1 cellular context compared by ENCODE assay signal in the genomic region with DNA sequence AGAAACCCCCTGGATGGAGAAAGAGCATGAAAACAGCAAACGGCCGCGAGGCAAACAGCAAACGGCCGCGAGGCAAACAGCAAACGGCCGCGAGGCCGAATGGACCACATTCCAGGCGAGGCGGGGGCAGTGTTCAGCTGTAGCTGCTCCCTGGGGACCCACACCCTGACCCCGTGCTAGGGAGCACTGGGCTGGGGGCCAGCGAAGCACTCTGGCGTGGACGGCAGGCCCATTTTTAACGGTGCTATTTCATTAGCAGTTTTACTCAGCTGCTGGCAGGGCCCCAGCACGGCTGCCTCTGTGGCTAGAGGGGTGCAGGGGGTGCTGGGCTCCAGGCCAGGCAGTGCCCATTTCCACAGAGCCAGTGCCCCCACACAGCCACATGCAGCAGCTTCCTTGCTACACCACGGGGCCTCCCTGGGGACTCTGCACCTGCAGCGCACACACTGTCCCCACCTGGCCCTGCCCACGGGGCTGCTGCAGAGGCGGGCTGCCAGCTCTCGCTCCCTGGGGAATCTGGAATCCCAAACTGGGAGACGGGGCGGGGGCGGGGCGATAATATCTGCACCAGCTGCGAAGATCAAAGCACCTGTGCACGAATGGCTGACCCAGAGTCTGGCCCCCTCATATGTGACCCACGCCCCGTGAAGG.
A peak's percentile ranks its signal among the peaks of the same experiment; 100 is the strongest.
TF ChIP-seq lines count a peak whose summit lies in the region.

No MANE protein-coding gene starts in this region.

TF ChIP-seq in HepG2, 621 proteins besides CTCF, POLR2A, EP300 and RAD21 (continued from another document and continues in another):
- TF ChIP-seq ZNF180 (CRISPR knock-in tag; IDR thresholded peaks at IDR 0.05; ENCODE audit: borderline replicate concordance, low read depth) (no peak), MXI1 (IDR thresholded peaks at IDR 0.05; ENCODE audit: borderline replicate concordance, low read depth, low read length) (no peak), NR2C2 (CRISPR knock-in tag; IDR thresholded peaks at IDR 0.05; ENCODE audit: borderline replicate concordance) (0 out of 2 replicates have a peak, but pooled peaks have one; percentile 29), ZKSCAN1 (IDR thresholded peaks at IDR 0.05; ENCODE audit: low read length) (no peak), GATA4 (IDR thresholded peaks at IDR 0.05; ENCODE audit: borderline replicate concordance, low read depth) (no peak), ATM (IDR thresholded peaks at IDR 0.05; ENCODE audit: borderline replicate concordance) (no peak), ZNF547 (CRISPR knock-in tag; IDR thresholded peaks at IDR 0.05) (no peak), RFX3 (CRISPR knock-in tag; IDR thresholded peaks at IDR 0.05) (no peak), MTF1 (CRISPR knock-in tag; IDR thresholded peaks at IDR 0.05) (no peak), ATF1 (CRISPR knock-in tag; IDR thresholded peaks at IDR 0.05) (no peak), EEA1 (CRISPR knock-in tag; IDR thresholded peaks at IDR 0.05; ENCODE audit: borderline replicate concordance) (no peak), SNAPC5 (CRISPR knock-in tag; IDR thresholded peaks at IDR 0.05; ENCODE audit: borderline replicate concordance) (no peak), ZNF773 (CRISPR knock-in tag; IDR thresholded peaks at IDR 0.05; ENCODE audit: borderline replicate concordance) (no peak), ZNF556 (CRISPR knock-in tag; IDR thresholded peaks at IDR 0.05; ENCODE audit: borderline replicate concordance) (0 out of 2 replicates have a peak, but pooled peaks have one; percentile 61), TBP (CRISPR knock-in tag; IDR thresholded peaks at IDR 0.05) (no peak), POLR2AphosphoS5 (IDR thresholded peaks at IDR 0.05; ENCODE audit: low read depth, low read length) (no peak), ZNF138 (CRISPR knock-in tag; IDR thresholded peaks at IDR 0.05; ENCODE audit: low read depth) (no peak), HMG20B (CRISPR knock-in tag; conservative IDR thresholded peaks at IDR 0.05) (no peak), ZFP1 (CRISPR knock-in tag; IDR thresholded peaks at IDR 0.05) (no peak), RBM22 (optimal IDR thresholded peaks at IDR 0.05; ENCODE audit: low read length) (no peak), ELF1 (CRISPR knock-in tag; IDR thresholded peaks at IDR 0.05) (no peak), PHF21A (CRISPR knock-in tag; IDR thresholded peaks at IDR 0.05) (no peak), DPF2 (CRISPR knock-in tag; IDR thresholded peaks at IDR 0.05; ENCODE audit: borderline replicate concordance, low read depth) (no peak), PCBP2 (optimal IDR thresholded peaks at IDR 0.05; ENCODE audit: low read depth, low read length, poor library complexity, severe bottlenecking) (no peak), NFYC (CRISPR knock-in tag; IDR thresholded peaks at IDR 0.05) (no peak), FOXC1 (CRISPR knock-in tag; IDR thresholded peaks at IDR 0.05; ENCODE audit: borderline replicate concordance) (no peak), E2F5 (CRISPR knock-in tag; conservative IDR thresholded peaks at IDR 0.05) (no peak), ZNF484 (CRISPR knock-in tag; IDR thresholded peaks at IDR 0.05; ENCODE audit: borderline replicate concordance, low read depth) (no peak), SOX6 (IDR thresholded peaks at IDR 0.05) (no peak), SOX6 (CRISPR knock-in tag; IDR thresholded peaks at IDR 0.05) (no peak), GATAD1 (CRISPR knock-in tag; IDR thresholded peaks at IDR 0.05) (no peak), ZNF460 (CRISPR knock-in tag; IDR thresholded peaks at IDR 0.05; ENCODE audit: borderline replicate concordance) (no peak), RBFOX2 (IDR thresholded peaks at IDR 0.05; ENCODE audit: low read depth, low read length) (no peak), CHD2 (IDR thresholded peaks at IDR 0.05; ENCODE audit: low read depth, low read length) (no peak), ZNF225 (CRISPR knock-in tag; IDR thresholded peaks at IDR 0.05) (no peak), TBL1XR1 (IDR thresholded peaks at IDR 0.05; ENCODE audit: borderline replicate concordance, low read length, partially characterized antibody) (no peak), HOXA9 (CRISPR knock-in tag; IDR thresholded peaks at IDR 0.05; ENCODE audit: borderline replicate concordance) (no peak), RNF2 (conservative IDR thresholded peaks at IDR 0.05; ENCODE audit: low read depth) (0 out of 2 replicates have a peak, but pooled peaks have one; percentile 29), HMGXB3 (CRISPR knock-in tag; IDR thresholded peaks at IDR 0.05; ENCODE audit: borderline replicate concordance) (no peak), RELA (CRISPR knock-in tag; IDR thresholded peaks at IDR 0.05) (no peak)
- TF ChIP-seq, protein P1, sequence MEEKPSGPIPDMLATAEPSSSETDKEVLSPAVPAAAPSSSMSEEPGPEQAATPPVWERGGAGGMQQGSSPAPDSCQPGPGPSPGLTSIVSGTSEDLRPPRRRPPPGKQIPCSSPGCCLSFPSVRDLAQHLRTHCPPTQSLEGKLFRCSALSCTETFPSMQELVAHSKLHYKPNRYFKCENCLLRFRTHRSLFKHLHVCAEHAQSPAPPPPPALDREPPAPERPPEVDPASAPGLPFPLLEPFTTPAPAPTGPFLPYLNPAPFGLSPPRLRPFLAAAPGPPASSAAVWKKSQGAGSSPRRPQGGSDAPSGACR (CRISPR knock-in tag; IDR thresholded peaks at IDR 0.05) = no peak
- TF ChIP-seq, protein P2, sequence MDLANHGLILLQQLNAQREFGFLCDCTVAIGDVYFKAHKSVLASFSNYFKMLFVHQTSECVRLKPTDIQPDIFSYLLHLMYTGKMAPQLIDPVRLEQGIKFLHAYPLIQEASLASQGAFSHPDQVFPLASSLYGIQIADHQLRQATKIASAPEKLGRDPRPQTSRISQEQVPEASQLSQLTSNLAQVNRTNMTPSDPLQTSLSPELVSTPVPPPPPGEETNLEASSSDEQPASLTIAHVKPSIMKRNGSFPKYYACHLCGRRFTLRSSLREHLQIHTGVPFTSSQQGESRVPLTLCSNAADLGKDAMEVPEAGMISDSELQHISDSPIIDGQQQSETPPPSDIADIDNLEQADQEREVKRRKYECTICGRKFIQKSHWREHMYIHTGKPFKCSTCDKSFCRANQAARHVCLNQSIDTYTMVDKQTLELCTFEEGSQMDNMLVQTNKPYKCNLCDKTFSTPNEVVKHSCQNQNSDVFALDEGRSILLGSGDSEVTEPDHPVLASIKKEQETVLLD (CRISPR knock-in tag; IDR thresholded peaks at IDR 0.05; ENCODE audit: low read depth) = no peak
- TF ChIP-seq, protein P3, sequence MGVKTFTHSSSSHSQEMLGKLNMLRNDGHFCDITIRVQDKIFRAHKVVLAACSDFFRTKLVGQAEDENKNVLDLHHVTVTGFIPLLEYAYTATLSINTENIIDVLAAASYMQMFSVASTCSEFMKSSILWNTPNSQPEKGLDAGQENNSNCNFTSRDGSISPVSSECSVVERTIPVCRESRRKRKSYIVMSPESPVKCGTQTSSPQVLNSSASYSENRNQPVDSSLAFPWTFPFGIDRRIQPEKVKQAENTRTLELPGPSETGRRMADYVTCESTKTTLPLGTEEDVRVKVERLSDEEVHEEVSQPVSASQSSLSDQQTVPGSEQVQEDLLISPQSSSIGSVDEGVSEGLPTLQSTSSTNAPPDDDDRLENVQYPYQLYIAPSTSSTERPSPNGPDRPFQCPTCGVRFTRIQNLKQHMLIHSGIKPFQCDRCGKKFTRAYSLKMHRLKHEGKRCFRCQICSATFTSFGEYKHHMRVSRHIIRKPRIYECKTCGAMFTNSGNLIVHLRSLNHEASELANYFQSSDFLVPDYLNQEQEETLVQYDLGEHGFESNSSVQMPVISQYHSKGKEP (CRISPR knock-in tag; IDR thresholded peaks at IDR 0.05) = no peak
- TF ChIP-seq, protein P4, sequence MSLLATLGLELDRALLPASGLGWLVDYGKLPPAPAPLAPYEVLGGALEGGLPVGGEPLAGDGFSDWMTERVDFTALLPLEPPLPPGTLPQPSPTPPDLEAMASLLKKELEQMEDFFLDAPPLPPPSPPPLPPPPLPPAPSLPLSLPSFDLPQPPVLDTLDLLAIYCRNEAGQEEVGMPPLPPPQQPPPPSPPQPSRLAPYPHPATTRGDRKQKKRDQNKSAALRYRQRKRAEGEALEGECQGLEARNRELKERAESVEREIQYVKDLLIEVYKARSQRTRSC (CRISPR knock-in tag; IDR thresholded peaks at IDR 0.05; ENCODE audit: low read depth) = 0 out of 2 replicates have a peak, but pooled peaks have one; percentile 61
- TF ChIP-seq, protein P5, sequence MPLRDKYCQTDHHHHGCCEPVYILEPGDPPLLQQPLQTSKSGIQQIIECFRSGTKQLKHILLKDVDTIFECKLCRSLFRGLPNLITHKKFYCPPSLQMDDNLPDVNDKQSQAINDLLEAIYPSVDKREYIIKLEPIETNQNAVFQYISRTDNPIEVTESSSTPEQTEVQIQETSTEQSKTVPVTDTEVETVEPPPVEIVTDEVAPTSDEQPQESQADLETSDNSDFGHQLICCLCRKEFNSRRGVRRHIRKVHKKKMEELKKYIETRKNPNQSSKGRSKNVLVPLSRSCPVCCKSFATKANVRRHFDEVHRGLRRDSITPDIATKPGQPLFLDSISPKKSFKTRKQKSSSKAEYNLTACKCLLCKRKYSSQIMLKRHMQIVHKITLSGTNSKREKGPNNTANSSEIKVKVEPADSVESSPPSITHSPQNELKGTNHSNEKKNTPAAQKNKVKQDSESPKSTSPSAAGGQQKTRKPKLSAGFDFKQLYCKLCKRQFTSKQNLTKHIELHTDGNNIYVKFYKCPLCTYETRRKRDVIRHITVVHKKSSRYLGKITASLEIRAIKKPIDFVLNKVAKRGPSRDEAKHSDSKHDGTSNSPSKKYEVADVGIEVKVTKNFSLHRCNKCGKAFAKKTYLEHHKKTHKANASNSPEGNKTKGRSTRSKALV (CRISPR knock-in tag; IDR thresholded peaks at IDR 0.05) = no peak
- TF ChIP-seq, protein P6, sequence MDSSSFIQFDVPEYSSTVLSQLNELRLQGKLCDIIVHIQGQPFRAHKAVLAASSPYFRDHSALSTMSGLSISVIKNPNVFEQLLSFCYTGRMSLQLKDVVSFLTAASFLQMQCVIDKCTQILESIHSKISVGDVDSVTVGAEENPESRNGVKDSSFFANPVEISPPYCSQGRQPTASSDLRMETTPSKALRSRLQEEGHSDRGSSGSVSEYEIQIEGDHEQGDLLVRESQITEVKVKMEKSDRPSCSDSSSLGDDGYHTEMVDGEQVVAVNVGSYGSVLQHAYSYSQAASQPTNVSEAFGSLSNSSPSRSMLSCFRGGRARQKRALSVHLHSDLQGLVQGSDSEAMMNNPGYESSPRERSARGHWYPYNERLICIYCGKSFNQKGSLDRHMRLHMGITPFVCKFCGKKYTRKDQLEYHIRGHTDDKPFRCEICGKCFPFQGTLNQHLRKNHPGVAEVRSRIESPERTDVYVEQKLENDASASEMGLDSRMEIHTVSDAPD (CRISPR knock-in tag; IDR thresholded peaks at IDR 0.05) = no peak
- TF ChIP-seq, protein P7, sequence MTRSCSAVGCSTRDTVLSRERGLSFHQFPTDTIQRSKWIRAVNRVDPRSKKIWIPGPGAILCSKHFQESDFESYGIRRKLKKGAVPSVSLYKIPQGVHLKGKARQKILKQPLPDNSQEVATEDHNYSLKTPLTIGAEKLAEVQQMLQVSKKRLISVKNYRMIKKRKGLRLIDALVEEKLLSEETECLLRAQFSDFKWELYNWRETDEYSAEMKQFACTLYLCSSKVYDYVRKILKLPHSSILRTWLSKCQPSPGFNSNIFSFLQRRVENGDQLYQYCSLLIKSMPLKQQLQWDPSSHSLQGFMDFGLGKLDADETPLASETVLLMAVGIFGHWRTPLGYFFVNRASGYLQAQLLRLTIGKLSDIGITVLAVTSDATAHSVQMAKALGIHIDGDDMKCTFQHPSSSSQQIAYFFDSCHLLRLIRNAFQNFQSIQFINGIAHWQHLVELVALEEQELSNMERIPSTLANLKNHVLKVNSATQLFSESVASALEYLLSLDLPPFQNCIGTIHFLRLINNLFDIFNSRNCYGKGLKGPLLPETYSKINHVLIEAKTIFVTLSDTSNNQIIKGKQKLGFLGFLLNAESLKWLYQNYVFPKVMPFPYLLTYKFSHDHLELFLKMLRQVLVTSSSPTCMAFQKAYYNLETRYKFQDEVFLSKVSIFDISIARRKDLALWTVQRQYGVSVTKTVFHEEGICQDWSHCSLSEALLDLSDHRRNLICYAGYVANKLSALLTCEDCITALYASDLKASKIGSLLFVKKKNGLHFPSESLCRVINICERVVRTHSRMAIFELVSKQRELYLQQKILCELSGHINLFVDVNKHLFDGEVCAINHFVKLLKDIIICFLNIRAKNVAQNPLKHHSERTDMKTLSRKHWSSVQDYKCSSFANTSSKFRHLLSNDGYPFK (CRISPR knock-in tag; IDR thresholded peaks at IDR 0.05; ENCODE audit: borderline replicate concordance) = peak; percentile 55; the same call in 1 of the 2 replicates
